14 cellular contexts compared by ENCODE assay signal in genomic region chr6:16800942-16801341, GRCh38. TPM values are rescaled to one million over a fixed set of nuclear protein-coding genes. Genes with fewer than 3 reads are reported as not detected.
A peak's percentile ranks its signal among the peaks of the same experiment; 100 is the strongest.
DNase-seq lines count a peak whose midpoint lies in the region; ATAC-seq and TF ChIP-seq lines count a peak whose summit lies in the region.
"Had no signal": no experiment of that assay in that cellular context is flagged by ENCODE, and none has a peak within 500 bp of the region (broad histone marks: within the 10 kb centered on the region; RNA-seq: fewer than 3 reads in every experiment).

No MANE protein-coding gene starts in this region.

- POLR2A ChIA-PET in HEK293T (lab: Yijun Ruan, JAX), result no interaction called here

- no peaks in the 10 kb centered on the region for H3K36me3 ChIP-seq in fibroblast of lung (ENCODE audit: control insufficient read depth, insufficient read depth, low read length)
- H3K36me3 ChIP-seq: esophagus squamous epithelium had no signal

- no peaks in the 10 kb centered on the region for H3K27me3 Mint-ChIP-seq in activated T-cell treated with anti-CD3 and anti-CD28 coated beads, Interleukin-2, amount 50 U/mL, for 4 hours (ENCODE audit: low read depth)

- CTCF ChIA-PET in HEK293T (lab: Yijun Ruan, JAX), result interaction anchor here (0.6 to 0.9 kb wide), 2 partner anchors 25 to 393 kb away, joined by 3 to 4 read pairs; no protein-coding TSS in a partner anchor

- H3K9me3 Mint-ChIP-seq in activated T-cell treated with anti-CD3 and anti-CD28 coated beads, Interleukin-2, amount 50 U/mL, for 4 hours, result no peaks in the 10 kb centered on the region

- no peaks in the 10 kb centered on the region for H4K20me1 ChIP-seq in fibroblast of lung (ENCODE audit: control insufficient read depth, extremely low read depth, insufficient read depth, low read length)

- TF ChIP-seq CTCF in fibroblast of lung (conservative IDR thresholded peaks at IDR 0.05 in 1 of 2, IDR thresholded peaks at IDR 0.05 in 1 of 2; ENCODE audit: low read depth in 1 of 2, low read length in 2 of 2), result peak in 1 of 2 donors; percentile 11

- H3K4me1 Mint-ChIP-seq in activated T-cell treated with anti-CD3 and anti-CD28 coated beads, Interleukin-2, amount 50 U/mL, for 4 hours (ENCODE audit: low read depth), result peaks cover 6% of the 10 kb centered on the region

- H2AFZ ChIP-seq in fibroblast of lung (ENCODE audit: low read length), result no peak overlapping the region

- H3K27ac ChIP-seq in fibroblast of lung (ENCODE audit: insufficient read depth, low read length), result no peak overlapping the region
- H3K27ac ChIP-seq: esophagus squamous epithelium had no signal

- no peak for DNase-seq in activated T-cell treated with anti-CD3 and anti-CD28 coated beads, Interleukin-2, amount 50 U/mL, for 4 hours
- DNase-seq in activated T-cell treated with anti-CD3 and anti-CD28 coated beads for 4 hours (no peak), NOMO-1 treated with dmso at 0.1 percent for 144 hours (lab: John Stamatoyannopoulos, UW; ENCODE audit: unreplicated experiment) (peak; percentile 34), fibroblast of lung (ENCODE audit: low read depth in 2 of 2) (peak; percentile 56 to 60), cerebellar cortex (ENCODE audit: low spot score) (no peak), HEK293T (ENCODE audit: extremely low spot score) (no peak)
- DNase-seq in stimulated activated naive CD8-positive, alpha-beta T cell treated with anti-CD3 and anti-CD28 coated beads, Interleukin-15, Interleukin-2, amounts not matched to agents 100 U/mL and 50 U/mL, for 24 hours, result peak; percentile 26
- no peak for DNase-seq in stimulated activated CD4-positive, alpha-beta T cell treated with anti-CD3 and anti-CD28 coated beads, Interleukin-12 subunit alpha, Interleukin-12 subunit beta, amount 100 ng/mL, for 4 hours
- DNase-seq: central memory CD4-positive, alpha-beta T cell; esophagus squamous epithelium; GOT3; NCI-H526 treated with DMSO at 0.1 percent for 48 hours; stimulated activated naive CD4-positive, alpha-beta T cell; SW 1271 had no signal

- no peaks in the 10 kb centered on the region for H3K27me3 ChIP-seq in fibroblast of lung (ENCODE audit: control insufficient read depth, insufficient read depth, low read length)
- H3K27me3 ChIP-seq: esophagus squamous epithelium had no signal

- no peak overlapping the region for H3K4me3 Mint-ChIP-seq in activated T-cell treated with anti-CD3 and anti-CD28 coated beads, Interleukin-2, amount 50 U/mL, for 4 hours

- ATAC-seq in activated T-cell treated with anti-CD3 and anti-CD28 coated beads, Interleukin-2, amount 50 U/mL, for 4 hours, result peak; percentile 10 to 34
- peak; percentile 91 for ATAC-seq in stimulated activated naive CD8-positive, alpha-beta T cell treated with anti-CD3 and anti-CD28 coated beads, Interleukin-15, Interleukin-2, amounts not matched to agents 100 U/mL and 50 U/mL, for 24 hours

- no peak overlapping the region for H3K9ac ChIP-seq in fibroblast of lung (ENCODE audit: insufficient read depth, low read length)

- peaks cover 7% of the 10 kb centered on the region for H3K4me1 ChIP-seq in fibroblast of lung (ENCODE audit: control insufficient read depth, extremely low read depth, insufficient read depth, low read length)

- no peaks in the 10 kb centered on the region for H3K79me2 ChIP-seq in fibroblast of lung (ENCODE audit: control insufficient read depth, insufficient read depth, low read length)

- no peak overlapping the region for H3K4me3 ChIP-seq in fibroblast of lung (replicated peaks in 1 of 4; ENCODE audit: control extremely low read depth in 1 of 4, insufficient read depth in 1 of 4, low read depth in 3 of 4, low read length in 4 of 4)
- H3K4me3 ChIP-seq: esophagus squamous epithelium had no signal

- H3K36me3 Mint-ChIP-seq in activated T-cell treated with anti-CD3 and anti-CD28 coated beads, Interleukin-2, amount 50 U/mL, for 4 hours (ENCODE audit: insufficient read depth), result no peaks in the 10 kb centered on the region

- no peak overlapping the region for H3K4me2 ChIP-seq in fibroblast of lung (ENCODE audit: extremely low read depth, insufficient read depth, low read length)

- H3K9me3 ChIP-seq in fibroblast of lung (ENCODE audit: control insufficient read depth, insufficient read depth, low read depth, low read length), result no peaks in the 10 kb centered on the region
- H3K9me3 ChIP-seq: esophagus squamous epithelium had no signal

TF ChIP-seq in HEK293T, 16 proteins besides CTCF, POLR2A, EP300 and RAD21:
- TF ChIP-seq HDGF (IDR thresholded peaks at IDR 0.05; ENCODE audit: borderline replicate concordance), result no peak
- no peak for TF ChIP-seq FOXA1 (IDR thresholded peaks at IDR 0.05)
- no peak for TF ChIP-seq FOXM1 (IDR thresholded peaks at IDR 0.05; ENCODE audit: borderline replicate concordance)
- no peak for TF ChIP-seq BHLHE40 (IDR thresholded peaks at IDR 0.05; ENCODE audit: borderline replicate concordance)
- TF ChIP-seq FOXK2 (IDR thresholded peaks at IDR 0.05), result no peak

RNA-seq across cellular contexts. Expression of gene ATXN1, which starts 39.7 kb away (rescaled TPM):
- total RNA-seq in activated T-cell treated with anti-CD3 and anti-CD28 coated beads, Interleukin-2, amount 50 U/mL, for 4 hours, result 10 to 100 TPM; 39.5 to 63.8 (median 45.1) TPM
- total RNA-seq in fibroblast of lung, result 26.2 and 40.5 TPM in 2 replicates
- polyA plus RNA-seq in fibroblast of lung, result 10.0 and 15.8 TPM in 2 replicates
- 9.1 and 15.7 TPM in 2 replicates for polyA plus RNA-seq in fibroblast of lung (2012)
- polyA minus RNA-seq in fibroblast of lung (ENCODE audit: low replicate concordance), result 13.5 and 17.7 TPM in 2 replicates

Comparison
In these comparisons a context has a peak if more than half of its experiments do, and no peak if none do; other contexts are left out.
1. DNase-seq: peak in NOMO-1 treated with dmso at 0.1 percent for 144 hours (single experiment), fibroblast of lung (2 of 2) and stimulated activated naive CD8-positive, alpha-beta T cell treated with anti-CD3 and anti-CD28 coated beads, Interleukin-15, Interleukin-2, amounts not matched to agents 100 U/mL and 50 U/mL, for 24 hours (single experiment); none in activated T-cell treated with anti-CD3 and anti-CD28 coated beads, Interleukin-2, amount 50 U/mL, for 4 hours (single experiment), activated T-cell treated with anti-CD3 and anti-CD28 coated beads for 4 hours (single experiment), cerebellar cortex (single experiment), stimulated activated CD4-positive, alpha-beta T cell treated with anti-CD3 and anti-CD28 coated beads, Interleukin-12 subunit alpha, Interleukin-12 subunit beta, amount 100 ng/mL, for 4 hours (single experiment) and HEK293T (single experiment).